ENCODE assay signal across 20 cellular contexts in genomic region chr3:147614210-147614609, GRCh38.
A peak's percentile ranks its signal among the peaks of the same experiment; 100 is the strongest.
DNase-seq lines count a peak whose midpoint lies in the region; ATAC-seq and TF ChIP-seq lines count a peak whose summit lies in the region.
"Had no signal": no experiment of that assay in that cellular context is flagged by ENCODE, and none has a peak within 500 bp of the region (broad histone marks: within the 10 kb centered on the region; RNA-seq: fewer than 3 reads in every experiment).

No MANE protein-coding gene starts in this region.

- no peaks in the 10 kb centered on the region for H3K27me3 Mint-ChIP-seq in endodermal cell (ENCODE audit: insufficient read depth)
- H3K27me3 Mint-ChIP-seq: activated CD4-positive, alpha-beta T cell treated with anti-CD3 and anti-CD28 coated beads, Interleukin-2, amount 10 ng/mL, durations not matched to agents 24 days and 14 days; activated T-helper 17 cell treated with anti-CD3 and anti-CD28 coated beads, Interleukin-2, amount 50 U/mL, for 72 hours had no signal

- ATAC-seq in left cardiac atrium = no peak
- ATAC-seq: activated T-helper 17 cell treated with anti-CD3 and anti-CD28 coated beads, Interleukin-2, amount 50 U/mL, for 72 hours; HCT116; right cardiac atrium had no signal

- no peaks in the 10 kb centered on the region for H3K4me1 Mint-ChIP-seq in endodermal cell
- H3K4me1 Mint-ChIP-seq: activated CD4-positive, alpha-beta T cell treated with anti-CD3 and anti-CD28 coated beads, Interleukin-2, amount 10 ng/mL, durations not matched to agents 24 days and 14 days; activated T-helper 17 cell treated with anti-CD3 and anti-CD28 coated beads, Interleukin-2, amount 50 U/mL, for 72 hours had no signal

- no peaks in the 10 kb centered on the region for H3K9me3 Mint-ChIP-seq in endodermal cell
- H3K9me3 Mint-ChIP-seq: activated CD4-positive, alpha-beta T cell treated with anti-CD3 and anti-CD28 coated beads, Interleukin-2, amount 10 ng/mL, durations not matched to agents 24 days and 14 days had no signal

- no peak overlapping the region for H3K4me3 Mint-ChIP-seq in endodermal cell
- H3K4me3 Mint-ChIP-seq: activated CD4-positive, alpha-beta T cell treated with anti-CD3 and anti-CD28 coated beads, Interleukin-2, amount 10 ng/mL, durations not matched to agents 24 days and 14 days; activated T-helper 17 cell treated with anti-CD3 and anti-CD28 coated beads, Interleukin-2, amount 50 U/mL, for 72 hours had no signal

- H3K36me3 ChIP-seq in cardiac muscle cell (no peaks in the 10 kb centered on the region), endodermal cell (ENCODE audit: control insufficient read depth, insufficient read depth, low read length) (no peaks in the 10 kb centered on the region)
- H3K36me3 ChIP-seq: Peyer's patch, SJSA1 had no signal

- H3K4me3 ChIP-seq in cardiac muscle cell (no peak overlapping the region), endodermal cell (ENCODE audit: low read length) (no peak overlapping the region)
- H3K4me3 ChIP-seq: lung, Peyer's patch, SJSA1 had no signal

- WGBS in endodermal cell (ENCODE audit: insufficient coverage in 1 of 2, insufficient read length in 1 of 2), 2 experiments = 87 to 90% methylated on average over 2 to 3 of the region's 3 CpGs

- H3K4me1 ChIP-seq in cardiac muscle cell (ENCODE audit: low read depth) = peaks cover 14% of the 10 kb centered on the region
- no peaks in the 10 kb centered on the region for H3K4me1 ChIP-seq in endodermal cell (ENCODE audit: control insufficient read depth, insufficient read depth, low read length)
- H3K4me1 ChIP-seq: Peyer's patch, SJSA1 had no signal

- DNase-seq in cardiac muscle cell (ENCODE audit: low read depth in 1 of 2, low spot score in 1 of 2) (no peak), left cardiac atrium (no peak), NCI-H524 treated with DMSO at 0.1 percent for 48 hours (lab: John Stamatoyannopoulos, UW) (peak; percentile 79), endodermal cell (no peak), NOMO-1 treated with DMSO at 0.1 percent for 48 hours (lab: John Stamatoyannopoulos, UW; ENCODE audit: unreplicated experiment) (no peak), NCI-H146 treated with DMSO at 0.1 percent for 48 hours (lab: John Stamatoyannopoulos, UW; ENCODE audit: unreplicated experiment) (no peak), hypothalamus (lab: John Stamatoyannopoulos, UW) (no peak), NOMO-1 treated with dmso at 0.1 percent for 144 hours (lab: John Stamatoyannopoulos, UW; ENCODE audit: unreplicated experiment) (no peak)
- DNase-seq: activated CD4-positive, alpha-beta T cell treated with anti-CD3 and anti-CD28 coated beads, Interleukin-2, amount 10 ng/mL, durations not matched to agents 24 days and 14 days; foreskin melanocyte; hippocampal formation; NCI-H748 treated with DMSO at 0.1 percent for 48 hours; Peyer's patch; right cardiac atrium; stimulated activated CD4-positive, alpha-beta T cell treated with anti-CD3 and anti-CD28 coated beads, Interleukin-15, amount 100 ng/mL, for 24 hours; substantia nigra had no signal

- no peaks in the 10 kb centered on the region for H3K27me3 ChIP-seq in cardiac muscle cell
- no peaks in the 10 kb centered on the region for H3K27me3 ChIP-seq in endodermal cell (ENCODE audit: control insufficient read depth, insufficient read depth, low read length, poor library complexity, severe bottlenecking)
- H3K27me3 ChIP-seq: Peyer's patch, SJSA1 had no signal

- no peaks in the 10 kb centered on the region for H3K9me3 ChIP-seq in cardiac muscle cell (ENCODE audit: low read depth)
- H3K9me3 ChIP-seq in endodermal cell (ENCODE audit: control insufficient read depth, low read length) = no peaks in the 10 kb centered on the region
- H3K9me3 ChIP-seq: Peyer's patch, SJSA1 had no signal

- no peaks in the 10 kb centered on the region for H3K36me3 Mint-ChIP-seq in endodermal cell (ENCODE audit: low read depth)

- TF ChIP-seq CTCF in cardiac muscle cell (IDR thresholded peaks at IDR 0.05; ENCODE audit: low read depth, low read length) (no peak), endodermal cell (conservative IDR thresholded peaks at IDR 0.05) (no peak)

- intact Hi-C loops in left cardiac atrium (cut with DNase I) = no loop called here

- H3K27ac ChIP-seq in cardiac muscle cell = peak overlapping the region; percentile 56
- peak overlapping the region; percentile 47 for H3K27ac ChIP-seq in endodermal cell (ENCODE audit: low read depth, low read length)
- H3K27ac ChIP-seq: Peyer's patch, SJSA1 had no signal

- no peak overlapping the region for H3K9ac ChIP-seq in endodermal cell (ENCODE audit: extremely low read depth, low read length, poor library complexity, severe bottlenecking)

- H3K27ac Mint-ChIP-seq in endodermal cell = no peak overlapping the region
- H3K27ac Mint-ChIP-seq: activated CD4-positive, alpha-beta T cell treated with anti-CD3 and anti-CD28 coated beads, Interleukin-2, amount 10 ng/mL, durations not matched to agents 24 days and 14 days; activated T-helper 17 cell treated with anti-CD3 and anti-CD28 coated beads, Interleukin-2, amount 50 U/mL, for 72 hours had no signal
